In genomic region chr1:36125129-36125991, GRCh38 we compare ENCODE assay signal across 9 cellular contexts. TPM values are rescaled to one million over a fixed set of nuclear protein-coding genes. Genes with fewer than 3 reads are reported as not detected.
A peak's percentile ranks its signal among the peaks of the same experiment; 100 is the strongest.
DNase-seq lines count a peak whose midpoint lies in the region; ATAC-seq, FAIRE-seq and TF ChIP-seq lines count a peak whose summit lies in the region.
"Had no signal": no experiment of that assay in that cellular context is flagged by ENCODE, and none has a peak within 500 bp of the region (broad histone marks: within the 10 kb centered on the region; RNA-seq: fewer than 3 reads in every experiment).

TSS of gene COL8A2 (minus strand) at chr1:36125222. CDS start at chr1:36100242, 24,980 bp downstream.

- H3K9me3 Mint-ChIP-seq in stimulated activated naive CD8-positive, alpha-beta T cell treated with anti-CD3 and anti-CD28 coated beads, Interleukin-15, Interleukin-2, amounts not matched to agents 100 ng/mL and 50 ng/mL, for 24 hours: no peaks in the 10 kb centered on the region
- no peaks in the 10 kb centered on the region for H3K9me3 Mint-ChIP-seq in effector memory CD8-positive, alpha-beta T cell

- no peaks in the 10 kb centered on the region for H3K9me3 ChIP-seq in muscle layer of colon (ENCODE audit: low read length)

- no peak within 1 kb of the TSS for H3K9ac ChIP-seq in muscle layer of colon (ENCODE audit: low read length)

- H3K36me3 ChIP-seq in muscle layer of colon (ENCODE audit: insufficient read depth, low read length): no peaks in the 10 kb centered on the region
- H3K36me3 ChIP-seq: WERI-Rb-1 had no signal

- H3K4me1 Mint-ChIP-seq in stimulated activated naive CD8-positive, alpha-beta T cell treated with anti-CD3 and anti-CD28 coated beads, Interleukin-15, Interleukin-2, amounts not matched to agents 100 ng/mL and 50 ng/mL, for 24 hours (ENCODE audit: low read depth): peaks cover 29% of the 10 kb centered on the region
- H3K4me1 Mint-ChIP-seq in effector memory CD8-positive, alpha-beta T cell (ENCODE audit: low read depth in 2 of 2): peaks cover 16 to 17% of the 10 kb centered on the region in 2 donors

- FAIRE-seq in GM12892 (lab: Jason Lieb, UNC): no peak
- no peak for FAIRE-seq in urothelium cell line (lab: Jason Lieb, UNC)

- no peaks in the 10 kb centered on the region for H3K27me3 ChIP-seq in muscle layer of colon (ENCODE audit: control insufficient read depth in 1 of 2, insufficient read depth in 2 of 2, low read length in 2 of 2)

- H3K4me1 ChIP-seq in muscle layer of colon (ENCODE audit: insufficient read depth, low read length): no peaks in the 10 kb centered on the region

- H3K4me3 ChIP-seq in muscle layer of colon (ENCODE audit: low read depth in 1 of 2, low read length in 2 of 2): peak within 1 kb of the TSS; percentile 45 to 57

- peaks cover 31% of the 10 kb centered on the region for H3K27me3 Mint-ChIP-seq in stimulated activated naive CD8-positive, alpha-beta T cell treated with anti-CD3 and anti-CD28 coated beads, Interleukin-15, Interleukin-2, amounts not matched to agents 100 ng/mL and 50 ng/mL, for 24 hours
- peaks cover 48 to 56% of the 10 kb centered on the region in 2 donors for H3K27me3 Mint-ChIP-seq in effector memory CD8-positive, alpha-beta T cell

- DNase-seq in stimulated activated naive CD8-positive, alpha-beta T cell treated with anti-CD3 and anti-CD28 coated beads, Interleukin-15, Interleukin-2, amounts not matched to agents 100 U/mL and 50 U/mL, for 24 hours: no peak
- no peak for DNase-seq in effector memory CD8-positive, alpha-beta T cell
- DNase-seq in GM12892 (ENCODE audit: insufficient read length): no peak
- no peak for DNase-seq in urothelium cell line (ENCODE audit: low spot score)
- no peak for DNase-seq in NCI-H2107 treated with DMSO at 0.1 percent for 48 hours (lab: John Stamatoyannopoulos, UW; ENCODE audit: unreplicated experiment)
- DNase-seq: WERI-Rb-1 had no signal

- no peaks in the 10 kb centered on the region for H3K36me3 Mint-ChIP-seq in stimulated activated naive CD8-positive, alpha-beta T cell treated with anti-CD3 and anti-CD28 coated beads, Interleukin-15, Interleukin-2, amounts not matched to agents 100 ng/mL and 50 ng/mL, for 24 hours (ENCODE audit: low read depth)
- peaks cover 2% of the 10 kb centered on the region for H3K36me3 Mint-ChIP-seq in effector memory CD8-positive, alpha-beta T cell (ENCODE audit: insufficient read depth)

- H3K4me3 Mint-ChIP-seq in stimulated activated naive CD8-positive, alpha-beta T cell treated with anti-CD3 and anti-CD28 coated beads, Interleukin-15, Interleukin-2, amounts not matched to agents 100 ng/mL and 50 ng/mL, for 24 hours: peak within 1 kb of the TSS; percentile 31
- H3K4me3 Mint-ChIP-seq in effector memory CD8-positive, alpha-beta T cell: peak within 1 kb of the TSS; percentile 70 to 72

- no peak for TF ChIP-seq POLR2A in GM12892 (IDR thresholded peaks at IDR 0.05; ENCODE audit: low read depth, low read length)

- no peak within 1 kb of the TSS for H3K27ac ChIP-seq in muscle layer of colon (ENCODE audit: low read depth, low read length)
- H3K27ac ChIP-seq: WERI-Rb-1 had no signal

- peak within 1 kb of the TSS; percentile 70 for H3K27ac Mint-ChIP-seq in stimulated activated naive CD8-positive, alpha-beta T cell treated with anti-CD3 and anti-CD28 coated beads, Interleukin-15, Interleukin-2, amounts not matched to agents 100 ng/mL and 50 ng/mL, for 24 hours
- no peak within 1 kb of the TSS for H3K27ac Mint-ChIP-seq in effector memory CD8-positive, alpha-beta T cell

- no peak for ATAC-seq in stimulated activated naive CD8-positive, alpha-beta T cell treated with anti-CD3 and anti-CD28 coated beads, Interleukin-15, Interleukin-2, amounts not matched to agents 100 U/mL and 50 U/mL, for 24 hours
- peak; percentile 51 for ATAC-seq in effector memory CD8-positive, alpha-beta T cell (replicated peaks)
- ATAC-seq in GM19467 (IDR thresholded peaks at IDR 0.05; ENCODE audit: unreplicated experiment): no peak

RNA-seq across cellular contexts. Expression of gene COL8A2, which starts in this region (rescaled TPM):
- polyA plus RNA-seq in GM12892 (2012; ENCODE audit: missing spikeins): 0.15 TPM
